In the genomic region with DNA sequence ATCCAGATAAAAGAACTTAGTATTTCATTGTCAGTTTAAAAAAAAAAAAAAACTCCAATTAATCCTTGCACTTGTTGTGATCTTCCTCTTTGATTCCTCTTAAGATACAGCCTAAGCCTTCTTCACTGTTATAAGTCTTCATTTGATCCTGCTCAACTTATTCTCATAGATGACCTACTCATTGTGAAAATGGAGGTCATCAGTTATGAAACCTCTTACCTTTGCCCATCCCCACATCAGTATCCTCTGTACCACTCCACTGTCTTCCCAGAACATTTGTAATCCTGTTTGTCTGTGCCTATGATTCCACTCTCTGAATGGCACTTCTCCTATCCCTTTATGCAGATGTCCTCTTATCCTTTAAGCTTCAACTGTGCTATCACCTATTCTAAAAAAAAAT, we compare ENCODE assay signal across 22 cellular contexts. TPM values are rescaled to one million over a fixed set of nuclear protein-coding genes. Genes with fewer than 3 reads are reported as not detected.
"Had no signal": no experiment of that assay in that cellular context is flagged by ENCODE, and none has a peak within 500 bp of the region (broad histone marks: within the 10 kb centered on the region; RNA-seq: fewer than 3 reads in every experiment).

No MANE protein-coding gene starts in this region.

- H3K27ac Mint-ChIP-seq: type B pancreatic cell had no signal

- H3K4me1 ChIP-seq: colonic mucosa, suprapubic skin, thyroid gland had no signal

- H3K4me3 ChIP-seq: colonic mucosa, heart left ventricle, ovary, suprapubic skin, thyroid gland had no signal

- H3K27me3 Mint-ChIP-seq: naive thymus-derived CD8-positive, alpha-beta T cell; type B pancreatic cell had no signal

- ATAC-seq: heart left ventricle, right cardiac atrium had no signal

- H3K27me3 ChIP-seq: colonic mucosa, heart left ventricle, ovary, suprapubic skin, thyroid gland had no signal

- DNase-seq: colonic mucosa; dermis blood vessel endothelial cell; heart left ventricle; naive thymus-derived CD8-positive, alpha-beta T cell; ovary; right cardiac atrium; small intestine; stimulated activated CD4-positive, alpha-beta T cell treated with anti-CD3 and anti-CD28 coated beads, Interleukin-12 subunit alpha, Interleukin-12 subunit beta, amount 100 ng/mL, for 4 hours; stimulated activated naive CD4-positive, alpha-beta T cell treated with Interleukin-2 at 50 U/mL for 16 hours; thyroid gland had no signal

- H3K4me3 Mint-ChIP-seq: naive thymus-derived CD8-positive, alpha-beta T cell; type B pancreatic cell had no signal

- H3K9me3 ChIP-seq: colonic mucosa, heart left ventricle, ovary, suprapubic skin, thyroid gland had no signal

- FAIRE-seq: urothelium cell line had no signal

- H3K9me3 Mint-ChIP-seq: naive thymus-derived CD8-positive, alpha-beta T cell; type B pancreatic cell had no signal

- H3K27ac ChIP-seq: colonic mucosa, heart left ventricle, ovary, suprapubic skin, thyroid gland had no signal

- H3K36me3 ChIP-seq: colonic mucosa, ovary had no signal

RNA-seq across cellular contexts. Expression of gene PDC, which starts 57.3 kb away (rescaled TPM):
- total RNA-seq: colonic mucosa; dermis blood vessel endothelial cell; frontal cortex; glomerular endothelial cell; heart left ventricle; liver; lung microvascular endothelial cell; mesenteric fat pad; mononuclear cell; naive thymus-derived CD8-positive, alpha-beta T cell; ovary; posterior vena cava; right cardiac atrium; suprapubic skin; thyroid gland had no signal
- polyA plus RNA-seq: esophagus; heart left ventricle; naive thymus-derived CD8-positive, alpha-beta T cell; neural cell; ovary; right cardiac atrium; small intestine had no signal
